19 cellular contexts compared by ENCODE assay signal in genomic region chr10:4183761-4184261, GRCh38.
DNase-seq lines count a peak whose midpoint lies in the region; ATAC-seq and TF ChIP-seq lines count a peak whose summit lies in the region.
"Had no signal": no experiment of that assay in that cellular context is flagged by ENCODE, and none has a peak within 500 bp of the region (broad histone marks: within the 10 kb centered on the region; RNA-seq: fewer than 3 reads in every experiment).

No MANE protein-coding gene starts in this region.

- peak; percentile 54 for DNase-seq in IMR-90
- peak; percentile 3 for DNase-seq in brain microvascular endothelial cell
- peak; percentile 97 for DNase-seq in fibroblast of villous mesenchyme (ENCODE audit: low read depth)
- no peak for DNase-seq in suprapubic skin (ENCODE audit: low spot score in 2 of 2)
- no peak for DNase-seq in erythroblast (lab: John Stamatoyannopoulos, UW)
- no peak for DNase-seq in RWPE1 (ENCODE audit: low spot score)
- DNase-seq: C1 segment of cervical spinal cord, heart left ventricle, islet precursor cell, KG1, natural killer cell, NCI-H226, T-cell, WERI-Rb-1 had no signal

- H3K9me1 ChIP-seq in IMR-90 (ENCODE audit: insufficient read depth, low read length) = peaks cover 3% of the 10 kb centered on the region; the same call in 1 of the 2 replicates

- no TSS peak for BruUV-seq in IMR-90 (replicated peaks; lab: Mats Ljungman, UMichigan)

- CTCF ChIA-PET in IMR-90 (lab: Yijun Ruan, JAX) (interaction anchor here (0.8 kb wide), 1 partner anchor 132 kb away, joined by 3 read pairs; no protein-coding TSS in a partner anchor), RWPE1 (lab: Yijun Ruan, JAX) (no interaction called here)

- H4K20me1 ChIP-seq in IMR-90 (ENCODE audit: insufficient read depth, low read length) = no peaks in the 10 kb centered on the region

- H3K27ac ChIP-seq in IMR-90 (ENCODE audit: insufficient read depth, low read length) = no peak overlapping the region
- no peak overlapping the region for H3K27ac ChIP-seq in brain microvascular endothelial cell
- peak overlapping the region; percentile 3 for H3K27ac ChIP-seq in suprapubic skin
- H3K27ac ChIP-seq in RWPE1 = no peak overlapping the region
- H3K27ac ChIP-seq: heart left ventricle, prostate gland, WERI-Rb-1 had no signal

- no peak overlapping the region for H3K4ac ChIP-seq in IMR-90 (ENCODE audit: low read depth, low read length)

- no peak overlapping the region for H2AFZ ChIP-seq in IMR-90 (replicated peaks; ENCODE audit: low read length, poor library complexity)
- H2AFZ ChIP-seq: GM23338 had no signal

- peak; percentile 48 for ATAC-seq in IMR-90 (ENCODE audit: low read depth)
- no peak for ATAC-seq in HG03095 (IDR thresholded peaks at IDR 0.05; ENCODE audit: unreplicated experiment)
- no peak for ATAC-seq in HG03571 (IDR thresholded peaks at IDR 0.05; ENCODE audit: unreplicated experiment)
- ATAC-seq: GM23338; heart left ventricle; natural killer cell; stimulated activated memory B cell treated with anti-CD40 and anti-IgM and Interleukin-4, amounts not matched to agents 10 μg/mL and 1 μg/mL and 100 μg/mL, for 72 hours; T-cell had no signal

- H3K56ac ChIP-seq in IMR-90 (ENCODE audit: extremely low read depth, insufficient read depth, low read length) = no peak overlapping the region

- H2BK15ac ChIP-seq in IMR-90 (ENCODE audit: low read depth, low read length) = no peak overlapping the region

- TF ChIP-seq POLR2A in IMR-90 (IDR thresholded peaks at IDR 0.05; ENCODE audit: low read depth, low read length) = no peak
- no peak for TF ChIP-seq POLR2A in suprapubic skin (IDR thresholded peaks at IDR 0.05)
- no peak for TF ChIP-seq POLR2A in erythroblast (IDR thresholded peaks at IDR 0.05; ENCODE audit: low read length)

- H3K36me3 ChIP-seq in IMR-90 (ENCODE audit: control insufficient read depth, insufficient read depth, low read length) = no peaks in the 10 kb centered on the region
- H3K36me3 ChIP-seq in brain microvascular endothelial cell (replicated peaks) = no peaks in the 10 kb centered on the region
- H3K36me3 ChIP-seq in suprapubic skin = no peaks in the 10 kb centered on the region
- H3K36me3 ChIP-seq: heart left ventricle, prostate gland, WERI-Rb-1 had no signal

- H3K9me3 ChIP-seq in IMR-90 (ENCODE audit: control insufficient read depth, insufficient read depth, low read length) (no peaks in the 10 kb centered on the region), suprapubic skin (no peaks in the 10 kb centered on the region)
- H3K9me3 ChIP-seq: heart left ventricle, prostate gland had no signal

- peaks cover 4% of the 10 kb centered on the region; the same call in 1 of the 2 replicates for H3K4me1 ChIP-seq in IMR-90 (ENCODE audit: control insufficient read depth, insufficient read depth, low read length)
- peaks cover 2% of the 10 kb centered on the region for H3K4me1 ChIP-seq in suprapubic skin
- H3K4me1 ChIP-seq: prostate gland had no signal

- no peak overlapping the region for H4K91ac ChIP-seq in IMR-90 (ENCODE audit: insufficient read depth, low read depth, low read length)

- dilution Hi-C loops in IMR-90 (cut with HindIII; ENCODE audit: low sequenced_read_pairs, unreplicated experiment) = no loop called here

- H4K5ac ChIP-seq in IMR-90 (ENCODE audit: low read depth, low read length) = no peak overlapping the region

- no peak for TF ChIP-seq EP300 in suprapubic skin (IDR thresholded peaks at IDR 0.05)

- no peak for TF ChIP-seq RAD21 in IMR-90 (IDR thresholded peaks at IDR 0.05; ENCODE audit: low read length)

- H3K4me3 ChIP-seq in IMR-90 (ENCODE audit: insufficient read depth, low read depth, low read length) (no peak overlapping the region), brain microvascular endothelial cell (ENCODE audit: low read depth, low read length) (no peak overlapping the region), fibroblast of villous mesenchyme (ENCODE audit: low read depth, low read length) (no peak overlapping the region), suprapubic skin (no peak overlapping the region)
- H3K4me3 ChIP-seq: GM23338, heart left ventricle, prostate gland had no signal

- in situ Hi-C loops in IMR-90 (cut with MboI; ENCODE audit: low sequenced_read_pairs) (no loop called here), brain microvascular endothelial cell (cut with HindIII; ENCODE audit: low pct_ligation_motif_present, low sequenced_read_pairs) (no loop called here)

- H2BK20ac ChIP-seq in IMR-90 (ENCODE audit: low read depth, low read length) = no peak overlapping the region

- H4K8ac ChIP-seq in IMR-90 (ENCODE audit: low read depth in 2 of 2, low read length in 2 of 2) = no peak overlapping the region

- intact Hi-C loops in IMR-90 (cut with micrococcal nuclease) = no loop called here

- WGBS in IMR-90 (ENCODE audit: extremely low coverage in 2 of 2, insufficient read length in 1 of 2), 2 experiments = no CpG with 5 or more reads among the region's 3 CpGs
- 47% methylated on average over 3 of the region's 3 CpGs for WGBS in suprapubic skin

- H3K23ac ChIP-seq in IMR-90 (ENCODE audit: low read depth, low read length) = no peak overlapping the region

- H3K14ac ChIP-seq in IMR-90 (replicated peaks; ENCODE audit: low read depth, low read length) = no peak overlapping the region

- H3K27me3 ChIP-seq in IMR-90 (ENCODE audit: control insufficient read depth, insufficient read depth, low read length) = peaks cover 3% of the 10 kb centered on the region; the same call in 1 of the 2 replicates
- no peaks in the 10 kb centered on the region for H3K27me3 ChIP-seq in brain microvascular endothelial cell (replicated peaks)
- H3K27me3 ChIP-seq in suprapubic skin = no peaks in the 10 kb centered on the region
- H3K27me3 ChIP-seq: heart left ventricle had no signal

- POLR2A ChIA-PET in IMR-90 (lab: Charles Lee; ENCODE audit: unreplicated experiment) (interaction anchor here (0.5 kb wide), 1 partner anchor 31 kb away, joined by 3 read pairs; no protein-coding TSS in a partner anchor), RWPE1 (lab: Yijun Ruan, JAX; ENCODE audit: low non-redundant PET) (no interaction called here)

- no peak overlapping the region for H2AK5ac ChIP-seq in IMR-90 (ENCODE audit: low read depth, low read length)

- H3K79me1 ChIP-seq in IMR-90 (ENCODE audit: low read depth in 1 of 2, low read length in 2 of 2) = no peaks in the 10 kb centered on the region

- no peak for TF ChIP-seq CTCF in IMR-90 (conservative IDR thresholded peaks at IDR 0.05; ENCODE audit: low read depth, low read length)
- TF ChIP-seq CTCF in brain microvascular endothelial cell (IDR thresholded peaks at IDR 0.05; ENCODE audit: low read depth, low read length, missing control alignments) = no peak
- TF ChIP-seq CTCF in fibroblast of villous mesenchyme (IDR thresholded peaks at IDR 0.05; ENCODE audit: insufficient read depth, low read depth, low read length) = peak; percentile 22
- no peak for TF ChIP-seq CTCF in suprapubic skin (IDR thresholded peaks at IDR 0.05)
- no peak for TF ChIP-seq CTCF in RWPE1 (conservative IDR thresholded peaks at IDR 0.05; ENCODE audit: low read depth)

- no peak overlapping the region for H3K18ac ChIP-seq in IMR-90 (ENCODE audit: low read depth, low read length)

- no peak overlapping the region for H2AK9ac ChIP-seq in IMR-90 (replicated peaks; ENCODE audit: low read depth, low read length, poor library complexity)

- no peak overlapping the region for H2BK120ac ChIP-seq in IMR-90 (ENCODE audit: low read depth, low read length)

- H3K4me2 ChIP-seq in IMR-90 (ENCODE audit: low read depth, low read length) = no peak overlapping the region
- H3K4me2 ChIP-seq: GM23338 had no signal

- H3K9ac ChIP-seq in IMR-90 (ENCODE audit: low read depth, low read length) = no peak overlapping the region

- no peak overlapping the region for H2BK5ac ChIP-seq in IMR-90 (ENCODE audit: low read depth, low read length, poor library complexity, severe bottlenecking)

TF ChIP-seq in IMR-90, 13 proteins besides CTCF, POLR2A, EP300 and RAD21:
- no peak for TF ChIP-seq MAFK (IDR thresholded peaks at IDR 0.05; ENCODE audit: low read depth, low read length)
- no peak for TF ChIP-seq MXI1 (IDR thresholded peaks at IDR 0.05; ENCODE audit: borderline replicate concordance, low read depth, low read length)
- TF ChIP-seq FOS (IDR thresholded peaks at IDR 0.05; ENCODE audit: low read depth, low read length) = no peak
- TF ChIP-seq ELK1 (IDR thresholded peaks at IDR 0.05; ENCODE audit: borderline replicate concordance, low read depth, low read length) = no peak
- TF ChIP-seq RFX5 (IDR thresholded peaks at IDR 0.05; ENCODE audit: low read depth, low read length) = no peak
- no peak for TF ChIP-seq CEBPB (IDR thresholded peaks at IDR 0.05; ENCODE audit: low read depth, low read length)
- TF ChIP-seq USF2 (IDR thresholded peaks at IDR 0.05; ENCODE audit: low read depth, low read length) = no peak
- TF ChIP-seq CHD1 (IDR thresholded peaks at IDR 0.05; ENCODE audit: low read depth, low read length) = no peak
- TF ChIP-seq RCOR1 (IDR thresholded peaks at IDR 0.05; ENCODE audit: insufficient replicate concordance, low read length) = no peak

Comparison
In these comparisons a context has a peak if more than half of its experiments do, and no peak if none do; other contexts are left out.
1. DNase-seq: peak in IMR-90 (single experiment), brain microvascular endothelial cell (single experiment) and fibroblast of villous mesenchyme (single experiment); none in suprapubic skin (0 of 2), erythroblast (0 of 2) and RWPE1 (single experiment).